1 cellular context compared by ENCODE assay signal in genomic region chr21:29657228-29657989, GRCh38.
A peak's percentile ranks its signal among the peaks of the same experiment; 100 is the strongest.
TF ChIP-seq lines count a peak whose summit lies in the region.

No MANE protein-coding gene starts in this region.

TF ChIP-seq in K562, 482 proteins besides CTCF, POLR2A, EP300 and RAD21 (continued from another document and continues in another):
- no peak for TF ChIP-seq HINFP (tag; conservative IDR thresholded peaks at IDR 0.05; ENCODE audit: low read depth)
- no peak for TF ChIP-seq ZNF717 (CRISPR knock-in tag; IDR thresholded peaks at IDR 0.05)
- no peak for TF ChIP-seq ADNP (tag; IDR thresholded peaks at IDR 0.05)
- TF ChIP-seq STAT6 (CRISPR knock-in tag; IDR thresholded peaks at IDR 0.05) = no peak
- TF ChIP-seq ZNF785 (CRISPR knock-in tag; IDR thresholded peaks at IDR 0.05) = no peak
- 0 out of 2 replicates have a peak, but pooled peaks have one; percentile 12 for TF ChIP-seq VEZF1 (CRISPR knock-in tag; IDR thresholded peaks at IDR 0.05)
- TF ChIP-seq TRIM28 (IDR thresholded peaks at IDR 0.05) = peak; percentile 38; the same call in 1 of the 2 replicates
- TF ChIP-seq BCOR (IDR thresholded peaks at IDR 0.05) = no peak
- no peak for TF ChIP-seq ZNF695 (CRISPR knock-in tag; IDR thresholded peaks at IDR 0.05)
- TF ChIP-seq CHD4 (IDR thresholded peaks at IDR 0.05; ENCODE audit: insufficient read depth, insufficient replicate concordance, low read depth, low read length, poor library complexity, severe bottlenecking) = no peak
- TF ChIP-seq ZBTB2 (IDR thresholded peaks at IDR 0.05) = no peak
- no peak for TF ChIP-seq HDAC8 (tag; IDR thresholded peaks at IDR 0.05)
- TF ChIP-seq SNRNP70 (optimal IDR thresholded peaks at IDR 0.05; ENCODE audit: low read depth, low read length) = no peak
- TF ChIP-seq TCF15 (CRISPR knock-in tag; IDR thresholded peaks at IDR 0.05) = no peak
- TF ChIP-seq ZBTB9 (CRISPR knock-in tag; IDR thresholded peaks at IDR 0.05) = no peak; the same call in 1 of the 2 replicates
- TF ChIP-seq CREB3L1 (IDR thresholded peaks at IDR 0.05; ENCODE audit: borderline replicate concordance, low read depth) = no peak
- no peak for TF ChIP-seq POLR3A (IDR thresholded peaks at IDR 0.05; ENCODE audit: borderline replicate concordance, extremely low read depth, insufficient read depth, insufficient read length)
- TF ChIP-seq HMGN3 (IDR thresholded peaks at IDR 0.05; ENCODE audit: borderline replicate concordance, extremely low read depth, insufficient read length, low read depth, low read length) = no peak
- no peak for TF ChIP-seq NFYB (IDR thresholded peaks at IDR 0.05; ENCODE audit: extremely low read depth, insufficient read length)
- no peak for TF ChIP-seq SRSF3 (IDR thresholded peaks at IDR 0.05; ENCODE audit: insufficient read depth, low read length)
- TF ChIP-seq DDX20 (tag; IDR thresholded peaks at IDR 0.05; ENCODE audit: low read depth) = no peak
- TF ChIP-seq ZBTB43 (CRISPR knock-in tag; IDR thresholded peaks at IDR 0.05) = no peak
- no peak for TF ChIP-seq MED1 (CRISPR knock-in tag; IDR thresholded peaks at IDR 0.05; ENCODE audit: borderline replicate concordance)
- TF ChIP-seq NKRF (IDR thresholded peaks at IDR 0.05; ENCODE audit: borderline replicate concordance) = no peak
- no peak for TF ChIP-seq PCBP2 (IDR thresholded peaks at IDR 0.05; ENCODE audit: low read depth, low read length, poor library complexity, severe bottlenecking)
- TF ChIP-seq ZBTB40 (IDR thresholded peaks at IDR 0.05) = no peak
- no peak for TF ChIP-seq ZBTB40 (CRISPR knock-in tag; IDR thresholded peaks at IDR 0.05)
- TF ChIP-seq GTF2E2 (tag; IDR thresholded peaks at IDR 0.05) = no peak
- TF ChIP-seq SLC30A9 (CRISPR knock-in tag; IDR thresholded peaks at IDR 0.05) = no peak
- no peak for TF ChIP-seq MITF (IDR thresholded peaks at IDR 0.05)
- no peak for TF ChIP-seq RUNX1 (IDR thresholded peaks at IDR 0.05; ENCODE audit: low read depth)
